10 cellular contexts compared by ENCODE assay signal in the genomic region with DNA sequence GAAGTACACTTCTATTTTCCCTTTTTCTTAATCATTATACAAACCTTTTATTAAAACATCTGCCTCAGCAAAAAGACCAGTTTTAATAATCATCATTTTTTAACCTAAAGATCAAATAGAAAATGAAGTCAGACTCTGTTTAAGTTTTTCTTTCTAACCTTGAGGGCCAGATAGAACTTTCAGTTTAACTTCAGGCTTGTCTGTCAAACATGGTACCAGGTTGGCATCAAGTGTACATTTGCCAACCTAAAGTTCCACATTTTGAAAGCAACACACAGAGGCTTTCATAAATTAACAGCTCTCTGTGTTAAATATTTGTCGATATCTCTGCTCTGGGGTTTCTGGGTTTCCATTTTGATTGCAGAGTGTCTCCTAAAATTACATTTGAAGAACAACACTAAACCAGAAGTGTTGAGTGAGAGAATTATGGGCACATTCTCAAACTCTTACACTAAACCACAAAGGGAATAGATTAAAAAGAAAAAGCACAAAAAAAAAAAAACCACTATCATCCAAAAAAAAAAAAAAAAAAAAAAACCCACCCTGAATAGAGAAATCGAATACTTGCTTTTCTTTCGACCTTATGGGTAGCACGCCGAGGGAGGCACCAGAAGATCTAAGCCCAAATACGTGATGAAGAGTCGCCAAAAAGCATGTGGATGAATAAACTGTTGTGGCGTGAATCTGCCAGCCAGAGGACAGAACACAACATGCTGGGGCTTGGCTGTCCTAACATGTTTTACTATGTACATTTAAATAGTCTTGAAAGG.
A peak's percentile ranks its signal among the peaks of the same experiment; 100 is the strongest.
DNase-seq lines count a peak whose midpoint lies in the region; ATAC-seq and TF ChIP-seq lines count a peak whose summit lies in the region.
"Had no signal": no experiment of that assay in that cellular context is flagged by ENCODE, and none has a peak within 500 bp of the region (broad histone marks: within the 10 kb centered on the region; RNA-seq: fewer than 3 reads in every experiment).

No MANE protein-coding gene starts in this region.

- no peaks in the 10 kb centered on the region for H3K27me3 ChIP-seq in skeletal muscle satellite cell (ENCODE audit: control insufficient read depth, insufficient read depth, low read length)

- H3K9ac ChIP-seq in skeletal muscle satellite cell (ENCODE audit: low read depth, low read length), result peak overlapping the region; percentile 66

- H3K4me3 Mint-ChIP-seq in glutamatergic neuron (ENCODE audit: unreplicated experiment), result peak overlapping the region; percentile 74

- peak; percentile 29 for DNase-seq in GM03348 (ENCODE audit: low spot score)
- DNase-seq in RWPE1 (ENCODE audit: low spot score), result peak; percentile 18
- DNase-seq in glutamatergic neuron, result no peak
- DNase-seq in stimulated activated CD4-positive, alpha-beta T cell treated with anti-CD3 and anti-CD28 coated beads, Interleukin-4, amount 100 ng/mL, for 1 hour, result no peak
- no peak for DNase-seq in NCI-H2081 treated with DMSO at 0.1 percent for 48 hours (lab: John Stamatoyannopoulos, UW)
- DNase-seq: activated naive CD4-positive, alpha-beta T cell; stimulated activated naive CD4-positive, alpha-beta T cell treated with Interleukin-2 at 50 U/mL for 16 hours had no signal

- peak overlapping the region; percentile 70 for H3K4me3 ChIP-seq in skeletal muscle satellite cell (ENCODE audit: low read length)

- H3K9me3 Mint-ChIP-seq in glutamatergic neuron (ENCODE audit: unreplicated experiment), result peaks cover 14% of the 10 kb centered on the region

- H3K4me2 ChIP-seq in skeletal muscle satellite cell (ENCODE audit: low read length), result peak overlapping the region; percentile 87

- H3K36me3 ChIP-seq in skeletal muscle satellite cell (ENCODE audit: insufficient read depth, low read length), result no peaks in the 10 kb centered on the region

- no peak overlapping the region for H3K27ac ChIP-seq in RWPE1

- H3K4me1 ChIP-seq in skeletal muscle satellite cell (ENCODE audit: control insufficient read depth, insufficient read depth, low read length), result peaks cover 24% of the 10 kb centered on the region

- peaks cover 13% of the 10 kb centered on the region for H3K27me3 Mint-ChIP-seq in glutamatergic neuron (ENCODE audit: unreplicated experiment)

- H3K4me1 Mint-ChIP-seq in glutamatergic neuron (ENCODE audit: low read depth, unreplicated experiment), result peaks cover 79% of the 10 kb centered on the region

- ATAC-seq in GM21360 (IDR thresholded peaks at IDR 0.05; ENCODE audit: unreplicated experiment) (no peak), HG03432 (IDR thresholded peaks at IDR 0.05; ENCODE audit: unreplicated experiment) (no peak)

- POLR2A ChIA-PET in RWPE1 (lab: Yijun Ruan, JAX; ENCODE audit: low non-redundant PET), result no interaction called here

- CTCF ChIA-PET in RWPE1 (lab: Yijun Ruan, JAX), result no interaction called here

- no peaks in the 10 kb centered on the region for H3K36me3 Mint-ChIP-seq in glutamatergic neuron (ENCODE audit: unreplicated experiment)

- TF ChIP-seq CTCF in RWPE1 (conservative IDR thresholded peaks at IDR 0.05; ENCODE audit: low read depth), result no peak
- TF ChIP-seq CTCF in glutamatergic neuron (IDR thresholded peaks at IDR 0.05; ENCODE audit: partially characterized antibody, unreplicated experiment), result no peak

- no peaks in the 10 kb centered on the region for H3K9me3 ChIP-seq in skeletal muscle satellite cell (replicated peaks; ENCODE audit: low read length)

- H3K27ac Mint-ChIP-seq in glutamatergic neuron (ENCODE audit: unreplicated experiment), result peak overlapping the region; percentile 85

Comparison
In these comparisons a context has a peak if more than half of its experiments do, and no peak if none do; other contexts are left out.
1. DNase-seq: peak in GM03348 (single experiment) and RWPE1 (single experiment); none in glutamatergic neuron (single experiment), stimulated activated CD4-positive, alpha-beta T cell treated with anti-CD3 and anti-CD28 coated beads, Interleukin-4, amount 100 ng/mL, for 1 hour (single experiment) and NCI-H2081 treated with DMSO at 0.1 percent for 48 hours (single experiment).